In the genomic region with DNA sequence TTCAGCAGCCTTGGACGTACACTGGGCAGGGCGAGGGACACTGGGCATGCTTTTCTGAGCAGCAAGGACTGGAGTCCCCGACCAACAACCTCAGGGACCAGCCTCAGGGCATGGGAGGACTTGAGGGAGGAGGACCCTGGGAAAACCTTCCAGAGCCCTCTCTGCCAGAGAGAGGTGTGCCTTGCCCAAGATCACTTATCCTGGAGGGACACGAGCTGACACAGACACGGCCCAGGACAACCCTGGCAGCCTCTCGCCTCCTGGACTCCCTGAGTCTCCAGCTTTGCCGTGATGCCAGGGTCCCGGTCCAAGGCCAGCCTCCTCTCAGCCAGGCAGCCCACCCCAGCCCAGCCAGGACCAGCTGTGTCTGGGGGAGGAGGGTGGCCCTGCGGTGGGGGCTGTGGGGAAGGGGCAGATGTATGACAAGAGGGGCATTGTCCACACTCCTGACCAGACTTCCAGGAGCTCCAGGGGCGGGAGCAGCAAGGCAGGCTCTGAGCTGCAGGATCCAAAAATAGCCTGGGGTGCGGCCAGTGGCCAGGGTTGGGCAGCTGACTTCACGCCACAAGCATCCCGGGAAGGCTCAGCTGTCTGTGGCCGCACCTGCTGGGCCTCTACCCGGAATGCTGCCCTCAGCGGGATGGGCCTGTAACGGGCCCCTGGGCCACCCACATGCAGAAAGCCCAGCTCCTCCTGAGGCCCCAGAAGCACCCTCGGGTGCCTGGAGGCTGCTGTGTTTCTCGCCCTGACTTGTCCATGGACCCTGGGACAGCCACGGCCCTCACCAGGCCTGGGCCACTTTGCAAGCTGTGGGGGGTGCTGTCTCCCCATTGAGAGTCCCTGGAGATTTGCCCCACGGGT, we compare ENCODE assay signal across 8 cellular contexts.
DNase-seq lines count a peak whose midpoint lies in the region; TF ChIP-seq lines count a peak whose summit lies in the region.

No MANE protein-coding gene starts in this region.

- H3K36me3 ChIP-seq in esophagus muscularis mucosa (no peaks in the 10 kb centered on the region), vagina (no peaks in the 10 kb centered on the region)

- TF ChIP-seq EP300 in esophagus muscularis mucosa (IDR thresholded peaks at IDR 0.05): no peak

- 36% methylated on average over 3 of the region's 21 CpGs for WGBS in esophagus muscularis mucosa

- no peaks in the 10 kb centered on the region for H3K9me3 ChIP-seq in esophagus muscularis mucosa
- no peaks in the 10 kb centered on the region for H3K9me3 ChIP-seq in vagina

- H3K4me1 ChIP-seq in esophagus muscularis mucosa: peaks cover 45 to 65% (median 60%) of the 10 kb centered on the region in 4 donors
- H3K4me1 ChIP-seq in vagina: peaks cover 42% of the 10 kb centered on the region

- intact Hi-C loops in esophagus muscularis mucosa (cut with DNase I): no loop called here
- intact Hi-C loops in vagina (cut with DNase I): no loop called here

- peak overlapping the region; percentile 83 to 90 (median 87) for H3K27ac ChIP-seq in esophagus muscularis mucosa (replicated peaks in 1 of 4)
- peak overlapping the region; percentile 70 for H3K27ac ChIP-seq in vagina

- TF ChIP-seq CTCF in esophagus muscularis mucosa (IDR thresholded peaks at IDR 0.05): no peak
- TF ChIP-seq CTCF in vagina (IDR thresholded peaks at IDR 0.05): no peak

- DNase-seq in NCI-H460 (ENCODE audit: extremely low read depth, low read depth): peak; percentile 78
- DNase-seq in esophagus muscularis mucosa (ENCODE audit: extremely low spot score): no peak
- peak; percentile 88 for DNase-seq in mucosa of gallbladder (ENCODE audit: low spot score)
- DNase-seq in vagina (ENCODE audit: extremely low spot score in 2 of 2): no peak
- no peak for DNase-seq in HuH-7 (ENCODE audit: low spot score)
- no peak for DNase-seq in GF-D8 (lab: John Stamatoyannopoulos, UW)
- DNase-seq in inferior parietal cortex (ENCODE audit: extremely low spot score): no peak
- DNase-seq in iPS-NIHi7 (ENCODE audit: extremely low spot score): no peak

- H3K27me3 ChIP-seq in esophagus muscularis mucosa (no peaks in the 10 kb centered on the region), vagina (no peaks in the 10 kb centered on the region)

- peak overlapping the region in 1 of 4 donors; percentile 8 for H3K4me3 ChIP-seq in esophagus muscularis mucosa
- H3K4me3 ChIP-seq in vagina: no peak overlapping the region

- no peak for TF ChIP-seq POLR2A in esophagus muscularis mucosa (IDR thresholded peaks at IDR 0.05; ENCODE audit: low read depth)
- TF ChIP-seq POLR2A in vagina (IDR thresholded peaks at IDR 0.05): no peak

Comparison
In these comparisons a context has a peak if more than half of its experiments do, and no peak if none do; other contexts are left out.
1. DNase-seq: peak in NCI-H460 (single experiment) and mucosa of gallbladder (single experiment); none in esophagus muscularis mucosa (single experiment), vagina (0 of 2), HuH-7 (single experiment), GF-D8 (single experiment), inferior parietal cortex (single experiment) and iPS-NIHi7 (single experiment).